In genomic region chr22:23246982-23247766, GRCh38 we compare ENCODE assay signal across 12 cellular contexts.
A peak's percentile ranks its signal among the peaks of the same experiment; 100 is the strongest.
DNase-seq lines count a peak whose midpoint lies in the region; ATAC-seq and TF ChIP-seq lines count a peak whose summit lies in the region.
"Had no signal": no experiment of that assay in that cellular context is flagged by ENCODE, and none has a peak within 500 bp of the region (broad histone marks: within the 10 kb centered on the region; RNA-seq: fewer than 3 reads in every experiment).

No MANE protein-coding gene starts in this region.

- peaks cover 33% of the 10 kb centered on the region for H3K9me1 ChIP-seq in IMR-90 (ENCODE audit: insufficient read depth, low read length)

- H2AK9ac ChIP-seq in IMR-90 (replicated peaks; ENCODE audit: low read depth, low read length, poor library complexity), result no peak overlapping the region

- no peak overlapping the region for H3K4ac ChIP-seq in IMR-90 (ENCODE audit: low read depth, low read length)

- peaks cover 53 to 96% (median 80%) of the 10 kb centered on the region in 7 donors for H3K4me1 Mint-ChIP-seq in naive thymus-derived CD4-positive, alpha-beta T cell

- no peak overlapping the region for H3K4me2 ChIP-seq in IMR-90 (ENCODE audit: low read depth, low read length)

- H3K36me3 ChIP-seq in IMR-90 (ENCODE audit: control insufficient read depth, insufficient read depth, low read length), result no peaks in the 10 kb centered on the region
- H3K36me3 ChIP-seq in naive thymus-derived CD4-positive, alpha-beta T cell (ENCODE audit: control insufficient read depth in 2 of 3, insufficient read depth in 3 of 3, low read length in 3 of 3), result no peaks in the 10 kb centered on the region
- H3K36me3 ChIP-seq: suprapubic skin had no signal

- BruUV-seq in IMR-90 (replicated peaks; lab: Mats Ljungman, UMichigan), result no TSS peak

- no peak overlapping the region for H3K56ac ChIP-seq in IMR-90 (ENCODE audit: extremely low read depth, insufficient read depth, low read length)

- TF ChIP-seq RAD21 in IMR-90 (IDR thresholded peaks at IDR 0.05; ENCODE audit: low read length), result no peak

- no peaks in the 10 kb centered on the region for H3K27me3 ChIP-seq in IMR-90 (ENCODE audit: control insufficient read depth, insufficient read depth, low read length)
- H3K27me3 ChIP-seq in naive thymus-derived CD4-positive, alpha-beta T cell (ENCODE audit: control insufficient read depth in 2 of 2, insufficient read depth in 2 of 2, low read length in 2 of 2), result no peaks in the 10 kb centered on the region
- H3K27me3 ChIP-seq: suprapubic skin had no signal

- CTCF ChIA-PET in IMR-90 (lab: Yijun Ruan, JAX), result interaction anchor here (0.5 kb wide), 1 partner anchor 130 kb away, joined by 3 read pairs; no protein-coding TSS in a partner anchor
- CTCF ChIA-PET in naive thymus-derived CD4-positive, alpha-beta T cell (lab: Charles Lee), result no interaction called here

- no peaks in the 10 kb centered on the region for H3K9me3 ChIP-seq in IMR-90 (ENCODE audit: control insufficient read depth, insufficient read depth, low read length)
- no peaks in the 10 kb centered on the region for H3K9me3 ChIP-seq in naive thymus-derived CD4-positive, alpha-beta T cell (ENCODE audit: control insufficient read depth in 2 of 3, low read length in 3 of 3)
- H3K9me3 ChIP-seq: suprapubic skin had no signal

- H3K14ac ChIP-seq in IMR-90 (replicated peaks; ENCODE audit: low read depth, low read length), result no peak overlapping the region

- H2AK5ac ChIP-seq in IMR-90 (ENCODE audit: low read depth, low read length), result peak overlapping the region; percentile 26; the same call in 1 of the 2 replicates

- in situ Hi-C loops in IMR-90 (cut with MboI; ENCODE audit: low sequenced_read_pairs), result no loop called here

- H4K8ac ChIP-seq in IMR-90 (ENCODE audit: low read depth in 2 of 2, low read length in 2 of 2), result no peak overlapping the region

- H3K4me1 ChIP-seq in IMR-90 (ENCODE audit: control insufficient read depth, insufficient read depth, low read length), result peaks cover 23% of the 10 kb centered on the region
- peaks cover 44 to 67% of the 10 kb centered on the region in 2 donors for H3K4me1 ChIP-seq in naive thymus-derived CD4-positive, alpha-beta T cell (ENCODE audit: control insufficient read depth in 2 of 2, insufficient read depth in 2 of 2, low read length in 2 of 2)

- ATAC-seq in IMR-90 (ENCODE audit: low read depth) (no peak), GM19035 (IDR thresholded peaks at IDR 0.05; ENCODE audit: unreplicated experiment) (no peak)
- ATAC-seq in naive thymus-derived CD4-positive, alpha-beta T cell, result no peak
- ATAC-seq: activated T-cell treated with anti-CD3 and anti-CD28 coated beads, Interleukin-2, amount 50 U/mL, for 4 hours had no signal

- peak overlapping the region in 8 of 9 donors; percentile 51 to 88 (median 68) for H3K27ac Mint-ChIP-seq in naive thymus-derived CD4-positive, alpha-beta T cell
- H3K27ac Mint-ChIP-seq: activated B cell treated with CpG ODN at 0.5 μM for 24 hours, memory B cell had no signal

- H2BK20ac ChIP-seq in IMR-90 (ENCODE audit: low read depth, low read length), result no peak overlapping the region

- peak overlapping the region in 2 of 10 donors; percentile 14 to 37 for H3K4me3 Mint-ChIP-seq in naive thymus-derived CD4-positive, alpha-beta T cell
- H3K4me3 Mint-ChIP-seq: activated B cell treated with CpG ODN at 0.5 μM for 24 hours; activated T-cell treated with anti-CD3 and anti-CD28 coated beads, Interleukin-2, amount 50 U/mL, for 4 hours; memory B cell had no signal

- POLR2A ChIA-PET in IMR-90 (lab: Charles Lee; ENCODE audit: unreplicated experiment), result no interaction called here
- POLR2A ChIA-PET in naive thymus-derived CD4-positive, alpha-beta T cell (lab: Charles Lee), result no interaction called here

- no peaks in the 10 kb centered on the region for H3K27me3 Mint-ChIP-seq in naive thymus-derived CD4-positive, alpha-beta T cell
- H3K27me3 Mint-ChIP-seq: activated B cell treated with CpG ODN at 0.5 μM for 24 hours had no signal

- H4K20me1 ChIP-seq in IMR-90 (ENCODE audit: insufficient read depth, low read length), result peaks cover 49% of the 10 kb centered on the region

- no peak overlapping the region for H3K18ac ChIP-seq in IMR-90 (ENCODE audit: low read depth, low read length)

- H3K36me3 Mint-ChIP-seq in naive thymus-derived CD4-positive, alpha-beta T cell, result peaks cover 0 to 6% (median 3%) of the 10 kb centered on the region in 5 donors

- peak; percentile 84 for DNase-seq in DMS153 (lab: John Stamatoyannopoulos, UW)
- DNase-seq in IMR-90, result no peak
- peak; percentile 48 for DNase-seq in SHP77 treated with DMSO at 0.1 percent for 48 hours (lab: John Stamatoyannopoulos, UW)
- DNase-seq in naive thymus-derived CD4-positive, alpha-beta T cell, result no peak
- no peak for DNase-seq in foreskin melanocyte
- no peak for DNase-seq in HT-29 (ENCODE audit: low spot score)
- DNase-seq: activated B cell treated with CpG ODN at 0.5 μM for 24 hours; activated T-cell treated with anti-CD3 and anti-CD28 coated beads, Interleukin-2, amount 50 U/mL, for 4 hours; NCI-H1105 treated with DMSO at 0.1 percent for 48 hours had no signal

- H2AFZ ChIP-seq in IMR-90 (replicated peaks; ENCODE audit: low read length, poor library complexity), result no peak overlapping the region

- no peak overlapping the region for H3K23ac ChIP-seq in IMR-90 (ENCODE audit: low read depth, low read length)

- no peak for TF ChIP-seq POLR2A in IMR-90 (IDR thresholded peaks at IDR 0.05; ENCODE audit: low read depth, low read length)

- WGBS in IMR-90 (ENCODE audit: extremely low coverage in 2 of 2, insufficient read length in 1 of 2), 2 experiments, result no CpG with 5 or more reads among the region's 13 CpGs

- H3K9ac ChIP-seq in IMR-90 (ENCODE audit: low read depth, low read length), result no peak overlapping the region

- intact Hi-C loops in IMR-90 (cut with micrococcal nuclease), result no loop called here
- intact Hi-C loops in naive thymus-derived CD4-positive, alpha-beta T cell (cut with micrococcal nuclease), result loop anchor here in 1 of 2 donors (10.0 kb wide), 1 partner anchor 422 kb away; no protein-coding TSS in a partner anchor

- no peak overlapping the region for H4K91ac ChIP-seq in IMR-90 (ENCODE audit: insufficient read depth, low read depth, low read length)

- dilution Hi-C loops in IMR-90 (cut with HindIII; ENCODE audit: low sequenced_read_pairs, unreplicated experiment), result no loop called here

- no peak overlapping the region for H2BK15ac ChIP-seq in IMR-90 (ENCODE audit: low read depth, low read length)

- no peak for TF ChIP-seq CTCF in IMR-90 (conservative IDR thresholded peaks at IDR 0.05; ENCODE audit: low read depth, low read length)

- peaks cover 30 to 90% of the 10 kb centered on the region in 2 experiments for H3K79me1 ChIP-seq in IMR-90 (ENCODE audit: low read depth in 1 of 2, low read length in 2 of 2)

- no peaks in the 10 kb centered on the region for H3K9me3 Mint-ChIP-seq in naive thymus-derived CD4-positive, alpha-beta T cell
- H3K9me3 Mint-ChIP-seq: activated B cell treated with CpG ODN at 0.5 μM for 24 hours; activated T-cell treated with anti-CD3 and anti-CD28 coated beads, Interleukin-2, amount 50 U/mL, for 4 hours; memory B cell had no signal

- H2BK120ac ChIP-seq in IMR-90 (ENCODE audit: low read depth, low read length), result no peak overlapping the region

- no peak overlapping the region for H2BK5ac ChIP-seq in IMR-90 (ENCODE audit: low read depth, low read length, poor library complexity, severe bottlenecking)

- no peak overlapping the region for H3K4me3 ChIP-seq in IMR-90 (ENCODE audit: insufficient read depth, low read depth, low read length)
- no peak overlapping the region for H3K4me3 ChIP-seq in naive thymus-derived CD4-positive, alpha-beta T cell (ENCODE audit: low read length)
- H3K4me3 ChIP-seq: suprapubic skin had no signal

- no peak overlapping the region for H3K27ac ChIP-seq in IMR-90 (ENCODE audit: insufficient read depth, low read length)
- no peak overlapping the region for H3K27ac ChIP-seq in naive thymus-derived CD4-positive, alpha-beta T cell (ENCODE audit: low read depth, low read length)
- H3K27ac ChIP-seq: suprapubic skin had no signal

- no peak overlapping the region for H4K5ac ChIP-seq in IMR-90 (ENCODE audit: low read depth, low read length)

TF ChIP-seq in IMR-90, 13 proteins besides CTCF, POLR2A, EP300 and RAD21:
- TF ChIP-seq MAZ (IDR thresholded peaks at IDR 0.05; ENCODE audit: borderline replicate concordance, low read depth, low read length) (no peak), RCOR1 (IDR thresholded peaks at IDR 0.05; ENCODE audit: insufficient replicate concordance, low read length) (no peak), MAFK (IDR thresholded peaks at IDR 0.05; ENCODE audit: low read depth, low read length) (no peak), RFX5 (IDR thresholded peaks at IDR 0.05; ENCODE audit: low read depth, low read length) (no peak), NFE2L2 (IDR thresholded peaks at IDR 0.05; ENCODE audit: low read depth, low read length) (no peak), USF2 (IDR thresholded peaks at IDR 0.05; ENCODE audit: low read depth, low read length) (no peak), SMC3 (IDR thresholded peaks at IDR 0.05; ENCODE audit: low read depth, low read length) (no peak), CHD1 (IDR thresholded peaks at IDR 0.05; ENCODE audit: low read depth, low read length) (no peak), FOS (IDR thresholded peaks at IDR 0.05; ENCODE audit: low read depth, low read length) (no peak), BHLHE40 (IDR thresholded peaks at IDR 0.05; ENCODE audit: low read depth, low read length) (no peak), MXI1 (IDR thresholded peaks at IDR 0.05; ENCODE audit: borderline replicate concordance, low read depth, low read length) (no peak), CEBPB (IDR thresholded peaks at IDR 0.05; ENCODE audit: low read depth, low read length) (no peak)
- TF ChIP-seq, protein P1, sequence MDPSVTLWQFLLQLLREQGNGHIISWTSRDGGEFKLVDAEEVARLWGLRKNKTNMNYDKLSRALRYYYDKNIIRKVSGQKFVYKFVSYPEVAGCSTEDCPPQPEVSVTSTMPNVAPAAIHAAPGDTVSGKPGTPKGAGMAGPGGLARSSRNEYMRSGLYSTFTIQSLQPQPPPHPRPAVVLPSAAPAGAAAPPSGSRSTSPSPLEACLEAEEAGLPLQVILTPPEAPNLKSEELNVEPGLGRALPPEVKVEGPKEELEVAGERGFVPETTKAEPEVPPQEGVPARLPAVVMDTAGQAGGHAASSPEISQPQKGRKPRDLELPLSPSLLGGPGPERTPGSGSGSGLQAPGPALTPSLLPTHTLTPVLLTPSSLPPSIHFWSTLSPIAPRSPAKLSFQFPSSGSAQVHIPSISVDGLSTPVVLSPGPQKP (IDR thresholded peaks at IDR 0.05; ENCODE audit: borderline replicate concordance, low read depth, low read length), result no peak
TF ChIP-seq in IMR-90: peak in this region for 0.

Comparison
In these comparisons a context has a peak if more than half of its experiments do, and no peak if none do; other contexts are left out.
1. DNase-seq: peak in DMS153 (single experiment) and SHP77 treated with DMSO at 0.1 percent for 48 hours (single experiment); none in IMR-90 (single experiment), naive thymus-derived CD4-positive, alpha-beta T cell (0 of 9), foreskin melanocyte (single experiment) and HT-29 (single experiment).